25 cellular contexts compared by ENCODE assay signal in genomic region chr5:151071021-151071420, GRCh38. TPM values are rescaled to one million over a fixed set of nuclear protein-coding genes. Genes with fewer than 3 reads are reported as not detected.
DNase-seq lines count a peak whose midpoint lies in the region; ATAC-seq and TF ChIP-seq lines count a peak whose summit lies in the region.
"Had no signal": no experiment of that assay in that cellular context is flagged by ENCODE, and none has a peak within 500 bp of the region (broad histone marks: within the 10 kb centered on the region; RNA-seq: fewer than 3 reads in every experiment).

No MANE protein-coding gene starts in this region.

- H2AFZ ChIP-seq in OCI-LY1 (ENCODE audit: low read length) = no peak overlapping the region

- no peak for DNase-seq in activated naive CD4-positive, alpha-beta T cell treated with anti-CD3 and anti-CD28 coated beads for 36 hours
- DNase-seq in epithelial cell of prostate (ENCODE audit: low read depth, low spot score) (no peak), NOMO-1 treated with dmso at 0.1 percent for 144 hours (lab: John Stamatoyannopoulos, UW; ENCODE audit: unreplicated experiment) (no peak), NCI-H146 (lab: John Stamatoyannopoulos, UW) (no peak), WTC11 (ENCODE audit: low spot score) (no peak)
- DNase-seq: activated CD8-positive, alpha-beta T cell treated with anti-CD3 and anti-CD28 coated beads, Interleukin-2, amount 10 ng/mL, durations not matched to agents 7 days and 5 days; activated naive CD4-positive, alpha-beta T cell; amniotic stem cell; BE2C; brain microvascular endothelial cell; DMS53; effector CD4-positive, alpha-beta T cell; left cardiac atrium; NCI-H1105; NCI-H2029; NCI-H524 treated with DMSO at 0.1 percent for 48 hours; NK-92 treated with Interleukin-12 subunit alpha and Interleukin-12 subunit beta, amount 100 ng/mL, for 24 hours; sigmoid colon; trophoblast cell had no signal

- no peaks in the 10 kb centered on the region for H3F3A ChIP-seq in OCI-LY1 (ENCODE audit: insufficient read depth, low read length)

- H3K36me3 ChIP-seq in OCI-LY1 (ENCODE audit: insufficient read depth, low read length) = peaks cover 66% of the 10 kb centered on the region
- H3K36me3 ChIP-seq: BE2C, sigmoid colon had no signal

- H3K9ac ChIP-seq in OCI-LY1 (ENCODE audit: low read length) = peak overlapping the region; percentile 11; the same call in 1 of the 2 replicates

- H3K27ac ChIP-seq in OCI-LY1 (ENCODE audit: low read depth, low read length, poor library complexity, severe bottlenecking) = peak overlapping the region; percentile 94
- H3K27ac ChIP-seq in epithelial cell of prostate = peak overlapping the region; percentile 95
- H3K27ac ChIP-seq: brain microvascular endothelial cell, sigmoid colon had no signal

- no peaks in the 10 kb centered on the region for H3K9me3 ChIP-seq in OCI-LY1 (ENCODE audit: low read length)
- H3K9me3 ChIP-seq: BE2C, sigmoid colon had no signal

- H3K4me2 ChIP-seq in OCI-LY1 (ENCODE audit: low read length) = peak overlapping the region; percentile 25; the same call in 1 of the 2 replicates

- H3K79me2 ChIP-seq in OCI-LY1 (ENCODE audit: insufficient read depth, low read length) = peaks cover 82% of the 10 kb centered on the region

- H3K36me3 Mint-ChIP-seq in activated naive CD4-positive, alpha-beta T cell treated with anti-CD3 and anti-CD28 coated beads, Interleukin-2, amount 50 U/mL, for 24 hours = peaks cover 8% of the 10 kb centered on the region
- H3K36me3 Mint-ChIP-seq in activated naive CD4-positive, alpha-beta T cell treated with anti-CD3 and anti-CD28 coated beads for 36 hours (ENCODE audit: low read depth) = peaks cover 57% of the 10 kb centered on the region
- peaks cover 77% of the 10 kb centered on the region for H3K36me3 Mint-ChIP-seq in stimulated activated memory B cell treated with anti-CD40 and anti-IgM and Interleukin-4, amounts not matched to agents 10 μg/mL and 1 μg/mL and 100 μg/mL, for 72 hours
- peaks cover 8% of the 10 kb centered on the region; the same call in 1 of the 2 replicates for H3K36me3 Mint-ChIP-seq in WTC11

- intact Hi-C loops in activated naive CD4-positive, alpha-beta T cell treated with anti-CD3 and anti-CD28 coated beads for 36 hours (cut with micrococcal nuclease) = no loop called here

- H3K4me3 Mint-ChIP-seq in activated naive CD4-positive, alpha-beta T cell treated with anti-CD3 and anti-CD28 coated beads, Interleukin-2, amount 50 U/mL, for 24 hours = peak overlapping the region; percentile 15
- no peak overlapping the region for H3K4me3 Mint-ChIP-seq in activated naive CD4-positive, alpha-beta T cell treated with anti-CD3 and anti-CD28 coated beads for 36 hours
- no peak overlapping the region for H3K4me3 Mint-ChIP-seq in stimulated activated memory B cell treated with anti-CD40 and anti-IgM and Interleukin-4, amounts not matched to agents 10 μg/mL and 1 μg/mL and 100 μg/mL, for 72 hours
- no peak overlapping the region for H3K4me3 Mint-ChIP-seq in WTC11
- H3K4me3 Mint-ChIP-seq: activated CD8-positive, alpha-beta T cell treated with anti-CD3 and anti-CD28 coated beads, Interleukin-2, amount 10 ng/mL, durations not matched to agents 7 days and 5 days had no signal

- ATAC-seq in stimulated activated memory B cell treated with anti-CD40 and anti-IgM and Interleukin-4, amounts not matched to agents 10 μg/mL and 1 μg/mL and 100 μg/mL, for 72 hours = no peak
- ATAC-seq in WTC11 = no peak
- ATAC-seq: activated CD4-positive, CD25-positive, alpha-beta regulatory T cell treated with anti-CD3 and anti-CD28 coated beads, Interleukin-2, amount 50 U/mL, for 24 hours; activated CD8-positive, alpha-beta T cell treated with anti-CD3 and anti-CD28 coated beads, Interleukin-2, amount 10 ng/mL, durations not matched to agents 7 days and 5 days; left cardiac atrium; Panc1 had no signal

- TF ChIP-seq CTCF in OCI-LY1 (IDR thresholded peaks at IDR 0.05; ENCODE audit: low read length) (no peak), WTC11 (IDR thresholded peaks at IDR 0.05) (no peak)

- peaks cover 74% of the 10 kb centered on the region for H3K4me1 ChIP-seq in OCI-LY1 (ENCODE audit: insufficient read depth, low read length, severe bottlenecking)
- H3K4me1 ChIP-seq: BE2C had no signal

- no peak overlapping the region for H3K27ac Mint-ChIP-seq in activated naive CD4-positive, alpha-beta T cell treated with anti-CD3 and anti-CD28 coated beads, Interleukin-2, amount 50 U/mL, for 24 hours
- H3K27ac Mint-ChIP-seq in activated naive CD4-positive, alpha-beta T cell treated with anti-CD3 and anti-CD28 coated beads for 36 hours = no peak overlapping the region
- H3K27ac Mint-ChIP-seq in stimulated activated memory B cell treated with anti-CD40 and anti-IgM and Interleukin-4, amounts not matched to agents 10 μg/mL and 1 μg/mL and 100 μg/mL, for 72 hours = peak overlapping the region; percentile 88
- no peak overlapping the region for H3K27ac Mint-ChIP-seq in WTC11

- no peak overlapping the region for H3K4me3 ChIP-seq in OCI-LY1 (ENCODE audit: low read depth, low read length, poor library complexity, severe bottlenecking)
- H3K4me3 ChIP-seq: sigmoid colon had no signal

- no peaks in the 10 kb centered on the region for H4K20me1 ChIP-seq in OCI-LY1 (ENCODE audit: insufficient read depth, low read length)

- H3K27me3 Mint-ChIP-seq in activated naive CD4-positive, alpha-beta T cell treated with anti-CD3 and anti-CD28 coated beads, Interleukin-2, amount 50 U/mL, for 24 hours = no peaks in the 10 kb centered on the region
- H3K27me3 Mint-ChIP-seq in activated naive CD4-positive, alpha-beta T cell treated with anti-CD3 and anti-CD28 coated beads for 36 hours (ENCODE audit: low read depth) = no peaks in the 10 kb centered on the region
- no peaks in the 10 kb centered on the region for H3K27me3 Mint-ChIP-seq in stimulated activated memory B cell treated with anti-CD40 and anti-IgM and Interleukin-4, amounts not matched to agents 10 μg/mL and 1 μg/mL and 100 μg/mL, for 72 hours
- H3K27me3 Mint-ChIP-seq in WTC11 (ENCODE audit: low read depth) = no peaks in the 10 kb centered on the region

- POLR2A ChIA-PET in WTC11 (lab: Charles Lee) = no interaction called here

- no peaks in the 10 kb centered on the region for H3K9me2 ChIP-seq in OCI-LY1 (ENCODE audit: low read depth, low read length)

- no peaks in the 10 kb centered on the region for H3K27me3 ChIP-seq in OCI-LY1 (ENCODE audit: insufficient read depth, low read length)
- H3K27me3 ChIP-seq: BE2C, brain microvascular endothelial cell, sigmoid colon had no signal

- H3K9me3 Mint-ChIP-seq in activated naive CD4-positive, alpha-beta T cell treated with anti-CD3 and anti-CD28 coated beads, Interleukin-2, amount 50 U/mL, for 24 hours = no peaks in the 10 kb centered on the region
- no peaks in the 10 kb centered on the region for H3K9me3 Mint-ChIP-seq in activated naive CD4-positive, alpha-beta T cell treated with anti-CD3 and anti-CD28 coated beads for 36 hours
- no peaks in the 10 kb centered on the region for H3K9me3 Mint-ChIP-seq in stimulated activated memory B cell treated with anti-CD40 and anti-IgM and Interleukin-4, amounts not matched to agents 10 μg/mL and 1 μg/mL and 100 μg/mL, for 72 hours
- H3K9me3 Mint-ChIP-seq in WTC11 = no peaks in the 10 kb centered on the region

- CTCF ChIA-PET in activated naive CD4-positive, alpha-beta T cell treated with anti-CD3 and anti-CD28 coated beads for 36 hours (lab: Charles Lee) = interaction anchor here (1.3 to 2.8 kb wide), 5 partner anchors 19 to 94 kb away, joined by 5 to 13 read pairs (median 10); no protein-coding TSS in a partner anchor
- CTCF ChIA-PET in WTC11 (lab: Charles Lee) = interaction anchor here (0.8 to 3.5 kb wide), 4 partner anchors 10 to 44 kb away, joined by 3 to 20 read pairs (median 10); no protein-coding TSS in a partner anchor

- H3K4me1 Mint-ChIP-seq in activated naive CD4-positive, alpha-beta T cell treated with anti-CD3 and anti-CD28 coated beads, Interleukin-2, amount 50 U/mL, for 24 hours = peaks cover 83% of the 10 kb centered on the region
- H3K4me1 Mint-ChIP-seq in activated naive CD4-positive, alpha-beta T cell treated with anti-CD3 and anti-CD28 coated beads for 36 hours (ENCODE audit: low read depth) = peaks cover 83% of the 10 kb centered on the region
- H3K4me1 Mint-ChIP-seq in stimulated activated memory B cell treated with anti-CD40 and anti-IgM and Interleukin-4, amounts not matched to agents 10 μg/mL and 1 μg/mL and 100 μg/mL, for 72 hours = peaks cover 99% of the 10 kb centered on the region
- H3K4me1 Mint-ChIP-seq in WTC11 = peaks cover 18% of the 10 kb centered on the region

TF ChIP-seq in WTC11, 78 proteins besides CTCF, POLR2A, EP300 and RAD21:
- no peak for TF ChIP-seq GABPB1 (CRISPR knock-in tag; IDR thresholded peaks at IDR 0.05)

RNA-seq across cellular contexts. Expression of gene TNIP1, which starts 9.8 kb away (rescaled TPM):
- total RNA-seq in activated naive CD4-positive, alpha-beta T cell treated with anti-CD3 and anti-CD28 coated beads for 36 hours = 100 to 1,000 TPM; 238 to 263 TPM
- 41.1 to 48.9 TPM (median 47.0 TPM) in 3 replicates for total RNA-seq in WTC11 (2021)

RNA-seq across cellular contexts. Expression of gene GPX3, which starts 50.6 kb away (rescaled TPM):
- not detected for total RNA-seq in activated naive CD4-positive, alpha-beta T cell treated with anti-CD3 and anti-CD28 coated beads for 36 hours
- total RNA-seq in WTC11 (2021) = 24.5 to 26.9 TPM (median 26.2 TPM) in 3 replicates
- total RNA-seq: activated CD8-positive, alpha-beta T cell treated with anti-CD3 and anti-CD28 coated beads, Interleukin-2, amount 10 ng/mL, durations not matched to agents 7 days and 5 days; T-helper 1 cell treated with Interleukin-12 subunit alpha and Interleukin-12 subunit beta and Interleukin-4 antibody, amounts not matched to agents 30 ng/mL and 1 ng/mL, for 36 hours had no signal

Comparison
In these comparisons a context has a peak if more than half of its experiments do, and no peak if none do; other contexts are left out.
1. RNA of gene GPX3, which starts 50.6 kb away (total RNA-seq): 24.5 to 26.9 TPM in WTC11; not detected in activated naive CD4-positive, alpha-beta T cell treated with anti-CD3 and anti-CD28 coated beads for 36 hours; every median in the first group is over 10 times any median in the second.